ENCODE assay signal across 32 cellular contexts in the genomic region with DNA sequence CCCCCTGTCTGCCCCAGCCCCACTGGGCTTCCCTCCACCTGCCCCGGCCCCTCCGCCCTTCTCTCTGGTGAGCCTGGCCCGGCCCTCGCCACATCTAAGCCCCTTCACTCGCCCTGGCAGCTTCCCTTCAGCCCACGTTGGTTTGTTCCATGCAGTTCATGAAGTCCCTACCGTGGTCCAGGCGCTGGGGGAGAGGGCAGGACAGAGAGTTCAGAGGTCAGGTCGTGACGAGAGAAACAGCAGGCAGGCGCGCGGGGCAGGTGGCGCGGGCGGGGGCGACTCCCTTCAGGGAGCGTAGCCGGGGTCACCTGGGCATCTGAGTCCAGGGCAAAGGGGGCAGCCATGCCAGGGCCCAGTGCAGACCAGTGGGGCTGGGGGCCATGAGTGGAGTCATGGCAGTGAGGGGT. TPM values are rescaled to one million over a fixed set of nuclear protein-coding genes. Genes with fewer than 3 reads are reported as not detected.
DNase-seq lines count a peak whose midpoint lies in the region; ATAC-seq and TF ChIP-seq lines count a peak whose summit lies in the region.
"Had no signal": no experiment of that assay in that cellular context is flagged by ENCODE, and none has a peak within 500 bp of the region (broad histone marks: within the 10 kb centered on the region; RNA-seq: fewer than 3 reads in every experiment).

No MANE protein-coding gene starts in this region.

- no peak for ATAC-seq in sciatic nerve
- no peak for ATAC-seq in activated CD8-positive, alpha-beta T cell treated with anti-CD3 and anti-CD28 coated beads, Interleukin-2, amount 10 ng/mL, durations not matched to agents 7 days and 5 days
- no peak for ATAC-seq in HG02870 (IDR thresholded peaks at IDR 0.05; ENCODE audit: unreplicated experiment)
- ATAC-seq: A549, GM12878 had no signal

- intact Hi-C loops in sciatic nerve (cut with DNase I) = no loop called here

- H3K36me3 ChIP-seq in BLaER1 = peaks cover 98% of the 10 kb centered on the region
- H3K36me3 ChIP-seq in H7 (replicated peaks; ENCODE audit: control insufficient read depth, insufficient read depth, low read length) = peaks cover 55% of the 10 kb centered on the region

- H3K27ac ChIP-seq in BLaER1 (peak overlapping the region; percentile 63), cingulate gyrus (ENCODE audit: low read depth, low read length) (peak overlapping the region; percentile 72)
- H3K27ac ChIP-seq: A549, GM23248, HL-60 had no signal

- H3K9ac ChIP-seq in BLaER1 = peak overlapping the region; percentile 53; the same call in 1 of the 2 replicates
- H3K9ac ChIP-seq: GM23248 had no signal

- DNase-seq in H7 (peak; percentile 30), sciatic nerve (ENCODE audit: low spot score) (peak; percentile 57), type B pancreatic cell (ENCODE audit: extremely low spot score, unreplicated experiment) (no peak)
- no peak for DNase-seq in activated naive CD4-positive, alpha-beta T cell (lab: John Stamatoyannopoulos, UW)
- no peak for DNase-seq in activated CD8-positive, alpha-beta T cell treated with anti-CD3 and anti-CD28 coated beads, Interleukin-2, amount 10 ng/mL, durations not matched to agents 7 days and 5 days
- DNase-seq: AML-193; CD8-positive, alpha-beta memory T cell; DMS 273 treated with DMSO at 0.1 percent for 48 hours; DMS79; EL; GDM1; GM23248; Kasumi-1; NCI-H1092 treated with DMSO at 0.1 percent for 48 hours; NCI-H1436; NCI-H187; NCI-H2081 treated with DMSO at 0.1 percent for 48 hours; NCI-H2171; NCI-H226; NCI-H510A; NCI-H69; RPMI8226; SHP77 had no signal

- peaks cover 71% of the 10 kb centered on the region for H3K36me3 Mint-ChIP-seq in activated CD8-positive, alpha-beta T cell treated with anti-CD3 and anti-CD28 coated beads, Interleukin-2, amount 10 ng/mL, durations not matched to agents 7 days and 5 days (ENCODE audit: low read depth)
- H3K36me3 Mint-ChIP-seq in type B pancreatic cell = peaks cover 20% of the 10 kb centered on the region

- H3K4me3 ChIP-seq in BLaER1 (no peak overlapping the region), H7 (ENCODE audit: insufficient read depth, low read depth, low read length) (no peak overlapping the region)
- H3K4me3 ChIP-seq: A549, GM12878, GM23248, HAP-1 had no signal

- no peaks in the 10 kb centered on the region for H3K4me1 Mint-ChIP-seq in activated CD8-positive, alpha-beta T cell treated with anti-CD3 and anti-CD28 coated beads, Interleukin-2, amount 10 ng/mL, durations not matched to agents 7 days and 5 days (ENCODE audit: low read depth)
- H3K4me1 Mint-ChIP-seq in type B pancreatic cell (ENCODE audit: unreplicated experiment) = no peaks in the 10 kb centered on the region
- H3K4me1 Mint-ChIP-seq: CD14-positive monocyte; CD8-positive, alpha-beta memory T cell had no signal

- H3K9me3 ChIP-seq in BLaER1 = no peaks in the 10 kb centered on the region
- H3K9me3 ChIP-seq: A549, HAP-1 had no signal

- TF ChIP-seq CTCF in type B pancreatic cell (conservative IDR thresholded peaks at IDR 0.05) = no peak

- H3K4me3 Mint-ChIP-seq in activated CD8-positive, alpha-beta T cell treated with anti-CD3 and anti-CD28 coated beads, Interleukin-2, amount 10 ng/mL, durations not matched to agents 7 days and 5 days = no peak overlapping the region
- no peak overlapping the region for H3K4me3 Mint-ChIP-seq in type B pancreatic cell
- H3K4me3 Mint-ChIP-seq: CD14-positive monocyte; CD8-positive, alpha-beta memory T cell had no signal

- peak overlapping the region; percentile 55 for H3K4me2 ChIP-seq in BLaER1
- H3K4me2 ChIP-seq: A549 had no signal

- H3K4me1 ChIP-seq in BLaER1 = peaks cover 25% of the 10 kb centered on the region
- H3K4me1 ChIP-seq: HAP-1 had no signal

- no peaks in the 10 kb centered on the region for H3K27me3 Mint-ChIP-seq in activated CD8-positive, alpha-beta T cell treated with anti-CD3 and anti-CD28 coated beads, Interleukin-2, amount 10 ng/mL, durations not matched to agents 7 days and 5 days (ENCODE audit: low read depth)
- H3K27me3 Mint-ChIP-seq in type B pancreatic cell = no peaks in the 10 kb centered on the region
- H3K27me3 Mint-ChIP-seq: CD8-positive, alpha-beta memory T cell had no signal

- POLR2A ChIA-PET in activated CD8-positive, alpha-beta T cell treated with anti-CD3 and anti-CD28 coated beads, Interleukin-2, amount 10 ng/mL, durations not matched to agents 7 days and 5 days (lab: Charles Lee) = no interaction called here

- peaks cover 57% of the 10 kb centered on the region for H4K20me1 ChIP-seq in BLaER1

- CTCF ChIA-PET in activated CD8-positive, alpha-beta T cell treated with anti-CD3 and anti-CD28 coated beads, Interleukin-2, amount 10 ng/mL, durations not matched to agents 7 days and 5 days (lab: Charles Lee) = interaction anchor here (1.8 kb wide), 1 partner anchor 9 kb away, joined by 3 read pairs; a partner anchor contains a TSS

- H3K27me3 ChIP-seq in BLaER1 (no peaks in the 10 kb centered on the region), H7 (ENCODE audit: control insufficient read depth, insufficient read depth, low read length) (no peaks in the 10 kb centered on the region)

- H3K27ac Mint-ChIP-seq in activated CD8-positive, alpha-beta T cell treated with anti-CD3 and anti-CD28 coated beads, Interleukin-2, amount 10 ng/mL, durations not matched to agents 7 days and 5 days = no peak overlapping the region
- no peak overlapping the region for H3K27ac Mint-ChIP-seq in type B pancreatic cell
- H3K27ac Mint-ChIP-seq: CD14-positive monocyte had no signal

- no peaks in the 10 kb centered on the region for H3K9me3 Mint-ChIP-seq in activated CD8-positive, alpha-beta T cell treated with anti-CD3 and anti-CD28 coated beads, Interleukin-2, amount 10 ng/mL, durations not matched to agents 7 days and 5 days (ENCODE audit: insufficient read depth)
- H3K9me3 Mint-ChIP-seq in type B pancreatic cell = no peaks in the 10 kb centered on the region
- H3K9me3 Mint-ChIP-seq: CD14-positive monocyte; CD8-positive, alpha-beta memory T cell had no signal

RNA-seq across cellular contexts. Expression of a gene that starts 8.9 kb away (rescaled TPM):
- total RNA-seq in H7 (2014; rRNA removed; shearing (Covaris generic)) = 87.2 and 90.7 TPM in 2 replicates
- total RNA-seq in sciatic nerve (0.58 TPM), type B pancreatic cell (ENCODE audit: low replicate concordance) (10.5 and 31.6 TPM in 2 replicates)
- total RNA-seq in activated CD8-positive, alpha-beta T cell treated with anti-CD3 and anti-CD28 coated beads, Interleukin-2, amount 10 ng/mL, durations not matched to agents 7 days and 5 days = 10 to 100 TPM; 21.6 to 32.9 TPM

RNA-seq across cellular contexts. Expression of a gene that starts 20.1 kb away (rescaled TPM):
- total RNA-seq in H7 (2014; rRNA removed; shearing (Covaris generic)) = 0.73 TPM in 1 of 2 replicates, not detected in the other
- total RNA-seq in sciatic nerve (0.36 TPM), type B pancreatic cell (ENCODE audit: low replicate concordance) (1.2 and 4.5 TPM in 2 replicates)
- total RNA-seq in activated CD8-positive, alpha-beta T cell treated with anti-CD3 and anti-CD28 coated beads, Interleukin-2, amount 10 ng/mL, durations not matched to agents 7 days and 5 days = under 1 TPM in 1 of 2 experiments, not detected in 1; 0.10 TPM
- total RNA-seq: CD8-positive, alpha-beta memory T cell; GM12878; GM23248; SK-MEL-5 had no signal

RNA-seq across cellular contexts. Expression of a gene that starts 21.7 kb away (rescaled TPM):
- 81.5 and 82.6 TPM in 2 replicates for total RNA-seq in H7 (2014; rRNA removed; shearing (Covaris generic))
- total RNA-seq in sciatic nerve (1.8 TPM), type B pancreatic cell (ENCODE audit: low replicate concordance) (15.5 and 36.0 TPM in 2 replicates)
- 100 to 1,000 TPM; 105 to 110 TPM for total RNA-seq in activated CD8-positive, alpha-beta T cell treated with anti-CD3 and anti-CD28 coated beads, Interleukin-2, amount 10 ng/mL, durations not matched to agents 7 days and 5 days

RNA-seq across cellular contexts. Expression of a gene that starts 23.9 kb away (rescaled TPM):
- total RNA-seq in H7 (2014; rRNA removed; shearing (Covaris generic)) = 12.3 and 13.5 TPM in 2 replicates
- total RNA-seq in sciatic nerve (15.4 TPM), type B pancreatic cell (ENCODE audit: low replicate concordance) (15.6 and 22.1 TPM in 2 replicates)
- 10 to 100 TPM; 21.1 to 22.4 TPM for total RNA-seq in activated CD8-positive, alpha-beta T cell treated with anti-CD3 and anti-CD28 coated beads, Interleukin-2, amount 10 ng/mL, durations not matched to agents 7 days and 5 days

Comparison
In these comparisons a context has a peak if more than half of its experiments do, and no peak if none do; other contexts are left out.
1. DNase-seq: peak in H7 (single experiment) and sciatic nerve (single experiment); none in activated naive CD4-positive, alpha-beta T cell (0 of 4), activated CD8-positive, alpha-beta T cell treated with anti-CD3 and anti-CD28 coated beads, Interleukin-2, amount 10 ng/mL, durations not matched to agents 7 days and 5 days (single experiment) and type B pancreatic cell (single experiment).